Comparison of ENCODE assay signal across 21 cellular contexts in genomic region chr4:18698119-18698883, GRCh38.
DNase-seq lines count a peak whose midpoint lies in the region; ATAC-seq, FAIRE-seq and TF ChIP-seq lines count a peak whose summit lies in the region.
"Had no signal": no experiment of that assay in that cellular context is flagged by ENCODE, and none has a peak within 500 bp of the region (broad histone marks: within the 10 kb centered on the region; RNA-seq: fewer than 3 reads in every experiment).

No MANE protein-coding gene starts in this region.

- POLR2A ChIA-PET in activated CD4-positive, alpha-beta memory T cell treated with anti-CD3 and anti-CD28 coated beads for 36 hours (lab: Charles Lee): no interaction called here

- no peak overlapping the region for H3K4me3 Mint-ChIP-seq in astrocyte (ENCODE audit: unreplicated experiment)
- H3K4me3 Mint-ChIP-seq in activated CD4-positive, alpha-beta memory T cell treated with anti-CD3 and anti-CD28 coated beads for 36 hours: no peak overlapping the region
- H3K4me3 Mint-ChIP-seq: CD8-positive, alpha-beta memory T cell had no signal

- H3K4me2 ChIP-seq in astrocyte (ENCODE audit: low read length): no peak overlapping the region
- H3K4me2 ChIP-seq: PC-9 had no signal

- intact Hi-C loops in left cardiac atrium (cut with DNase I): loop anchor here in 1 of 2 donors (5.0 kb wide), 1 partner anchor 1549 kb away; no protein-coding TSS in a partner anchor
- intact Hi-C loops in activated CD4-positive, alpha-beta memory T cell treated with anti-CD3 and anti-CD28 coated beads for 36 hours (cut with micrococcal nuclease): no loop called here

- H3K79me2 ChIP-seq in astrocyte (ENCODE audit: insufficient read depth, low read length): no peaks in the 10 kb centered on the region

- no peaks in the 10 kb centered on the region for H3K4me1 Mint-ChIP-seq in astrocyte (ENCODE audit: low read depth, unreplicated experiment)
- no peaks in the 10 kb centered on the region for H3K4me1 Mint-ChIP-seq in activated CD4-positive, alpha-beta memory T cell treated with anti-CD3 and anti-CD28 coated beads for 36 hours (ENCODE audit: low read depth)
- H3K4me1 Mint-ChIP-seq: CD8-positive, alpha-beta memory T cell had no signal

- H3K36me3 ChIP-seq in astrocyte (ENCODE audit: insufficient read depth, low read length): no peaks in the 10 kb centered on the region

- H3K27me3 Mint-ChIP-seq in astrocyte (ENCODE audit: low read depth, unreplicated experiment): peaks cover 7% of the 10 kb centered on the region
- peaks cover 1% of the 10 kb centered on the region for H3K27me3 Mint-ChIP-seq in activated CD4-positive, alpha-beta memory T cell treated with anti-CD3 and anti-CD28 coated beads for 36 hours

- no peak overlapping the region for H2AFZ ChIP-seq in astrocyte (ENCODE audit: low read depth, low read length)
- H2AFZ ChIP-seq: PC-9 had no signal

- DNase-seq in astrocyte (ENCODE audit: low read depth): no peak
- DNase-seq in left cardiac atrium: no peak
- DNase-seq in activated CD4-positive, alpha-beta memory T cell treated with anti-CD3 and anti-CD28 coated beads for 36 hours: no peak
- no peak for DNase-seq in NCI-H2029 (lab: John Stamatoyannopoulos, UW)
- DNase-seq in urothelium cell line (ENCODE audit: low spot score): no peak
- DNase-seq: C1 segment of cervical spinal cord; CD8-positive, alpha-beta memory T cell; DMS79; HCEC 1CT; KBM-7; NCI-H1694 treated with DMSO at 0.1 percent for 48 hours; NCI-H2107; NCI-H226; NCI-H524; NCI-H82; PC-9; T-helper 1 cell had no signal

- H3K27me3 ChIP-seq in astrocyte (ENCODE audit: insufficient read depth, low read length): no peaks in the 10 kb centered on the region

- H3K4me1 ChIP-seq in astrocyte (ENCODE audit: insufficient read depth, low read length): no peaks in the 10 kb centered on the region

- H3K36me3 Mint-ChIP-seq in astrocyte (ENCODE audit: low read depth, unreplicated experiment): no peaks in the 10 kb centered on the region
- no peaks in the 10 kb centered on the region for H3K36me3 Mint-ChIP-seq in activated CD4-positive, alpha-beta memory T cell treated with anti-CD3 and anti-CD28 coated beads for 36 hours
- H3K36me3 Mint-ChIP-seq: CD8-positive, alpha-beta memory T cell had no signal

- peak overlapping the region; percentile 4 for H3K27ac Mint-ChIP-seq in astrocyte (ENCODE audit: unreplicated experiment)
- no peak overlapping the region for H3K27ac Mint-ChIP-seq in activated CD4-positive, alpha-beta memory T cell treated with anti-CD3 and anti-CD28 coated beads for 36 hours
- H3K27ac Mint-ChIP-seq: CD8-positive, alpha-beta memory T cell had no signal

- H3K4me3 ChIP-seq in astrocyte (ENCODE audit: insufficient read depth, low read depth, low read length): no peak overlapping the region
- H3K4me3 ChIP-seq: PC-9 had no signal

- ATAC-seq in GM18870 (IDR thresholded peaks at IDR 0.05; ENCODE audit: unreplicated experiment) (peak; percentile 54), HG02852 (IDR thresholded peaks at IDR 0.05; ENCODE audit: unreplicated experiment) (peak; percentile 50), left cardiac atrium (no peak)
- ATAC-seq: HepG2 had no signal

- no peaks in the 10 kb centered on the region for H4K20me1 ChIP-seq in astrocyte (ENCODE audit: insufficient read depth, low read length)

- no peak overlapping the region for H3K9ac ChIP-seq in astrocyte (ENCODE audit: low read length)

- no peaks in the 10 kb centered on the region for H3K9me3 Mint-ChIP-seq in astrocyte (ENCODE audit: unreplicated experiment)
- peaks cover 3% of the 10 kb centered on the region for H3K9me3 Mint-ChIP-seq in activated CD4-positive, alpha-beta memory T cell treated with anti-CD3 and anti-CD28 coated beads for 36 hours

- CTCF ChIA-PET in activated CD4-positive, alpha-beta memory T cell treated with anti-CD3 and anti-CD28 coated beads for 36 hours (lab: Charles Lee): no interaction called here

- no peak for FAIRE-seq in astrocyte (lab: Jason Lieb, UNC)
- FAIRE-seq in urothelium cell line (lab: Jason Lieb, UNC): no peak
- FAIRE-seq: HepG2 had no signal

- no peak for TF ChIP-seq CTCF in astrocyte (IDR thresholded peaks at IDR 0.05; ENCODE audit: insufficient read depth, low read depth, low read length)

- no peak overlapping the region for H3K27ac ChIP-seq in astrocyte (ENCODE audit: low read depth, low read length)
- H3K27ac ChIP-seq: PC-9, RWPE1 had no signal

- no peaks in the 10 kb centered on the region for H3K9me3 ChIP-seq in astrocyte (ENCODE audit: insufficient read depth, low read depth, low read length)

Comparison
In these comparisons a context has a peak if more than half of its experiments do, and no peak if none do; other contexts are left out.
1. ATAC-seq: peak in GM18870 (single experiment) and HG02852 (single experiment); none in left cardiac atrium (0 of 2).